ENCODE assay signal across 7 cellular contexts in the genomic region with DNA sequence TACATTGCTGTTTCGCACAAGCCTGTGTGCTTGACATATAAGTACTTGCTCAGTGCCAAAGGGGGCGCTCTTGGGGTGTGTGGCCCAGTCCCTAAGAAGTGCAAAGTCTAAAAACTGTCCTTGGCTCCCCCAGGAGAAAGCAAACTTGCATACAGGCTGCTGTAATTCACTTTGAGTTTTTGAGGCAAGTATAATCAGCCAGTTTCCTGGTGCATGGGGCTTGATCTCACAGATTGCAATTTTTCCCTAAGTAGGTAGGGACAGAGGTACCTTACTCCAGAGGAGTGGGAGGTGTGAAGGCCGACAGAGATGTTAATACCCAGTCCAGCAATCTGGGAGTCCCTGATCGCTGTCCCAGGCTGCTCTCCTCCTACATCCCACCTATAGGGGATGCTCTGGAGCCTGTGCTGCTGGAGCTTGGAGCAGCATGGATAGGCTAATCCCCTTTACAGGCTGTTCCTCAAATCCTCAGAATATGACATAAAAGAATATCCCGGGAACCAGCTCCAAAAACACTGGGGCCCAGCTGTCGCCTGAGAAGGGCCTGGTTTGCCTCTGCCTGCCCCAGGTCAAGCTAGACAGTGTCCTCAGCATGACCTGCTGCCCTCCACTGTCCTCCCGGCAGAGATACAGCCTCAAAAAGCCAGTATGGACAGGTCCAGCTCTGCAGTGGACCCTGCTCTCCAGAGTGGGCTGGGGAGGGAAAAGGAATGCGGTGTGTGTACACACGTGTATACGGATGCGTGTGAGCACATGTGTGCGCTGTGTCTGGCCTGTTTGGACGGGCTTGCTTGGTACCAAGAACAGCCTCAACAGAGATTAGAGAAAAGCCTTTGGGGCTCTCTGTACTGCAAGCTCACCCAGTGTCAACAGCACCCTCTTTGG.
DNase-seq lines count a peak whose midpoint lies in the region; ATAC-seq, FAIRE-seq and TF ChIP-seq lines count a peak whose summit lies in the region.

No MANE protein-coding gene starts in this region.

- H3F3A ChIP-seq in GM23338 (replicated peaks; ENCODE audit: low read depth), result no peaks in the 10 kb centered on the region; the same call in 1 of the 2 replicates

- H3K27ac ChIP-seq in GM23338 (ENCODE audit: low read depth), result peak overlapping the region; percentile 23; the same call in 1 of the 2 replicates
- peak overlapping the region; percentile 81 to 86 for H3K27ac ChIP-seq in esophagus (ENCODE audit: low read depth in 2 of 2, low read length in 1 of 2)
- peak overlapping the region; percentile 86 to 93 (median 88) for H3K27ac ChIP-seq in pancreas
- H3K27ac ChIP-seq in CD8-positive, alpha-beta T cell (ENCODE audit: low read depth, low read length), result no peak overlapping the region

- H3K36me3 ChIP-seq in GM23338 (ENCODE audit: insufficient read depth) (no peaks in the 10 kb centered on the region), NT2/D1 (ENCODE audit: insufficient read depth, insufficient read length, low read length) (no peaks in the 10 kb centered on the region), esophagus (ENCODE audit: control insufficient read depth in 2 of 2, insufficient read depth in 2 of 2, low read length in 1 of 2) (no peaks in the 10 kb centered on the region), pancreas (no peaks in the 10 kb centered on the region)
- no peaks in the 10 kb centered on the region for H3K36me3 ChIP-seq in CD8-positive, alpha-beta T cell (ENCODE audit: insufficient read depth, low read length)

- POLR2A ChIA-PET in CD8-positive, alpha-beta T cell (lab: Charles Lee), result no interaction called here

- peaks cover 13% of the 10 kb centered on the region for H3K27me3 Mint-ChIP-seq in GM23338 (ENCODE audit: insufficient read depth, low read depth, poor library complexity)
- H3K27me3 Mint-ChIP-seq in CD8-positive, alpha-beta T cell (ENCODE audit: low read depth), result peaks cover 2% of the 10 kb centered on the region

- 0 out of 2 replicates have a peak overlapping the region, but pooled peaks have one; percentile 17 for H3K4me2 ChIP-seq in GM23338

- TF ChIP-seq CTCF in GM23338 (conservative IDR thresholded peaks at IDR 0.05; ENCODE audit: low read depth in 2 of 2) (peak; percentile 74 to 77), pancreas (IDR thresholded peaks at IDR 0.05) (peak in 2 of 4 donors; percentile 8 to 12)
- no peak for TF ChIP-seq CTCF in CD8-positive, alpha-beta T cell (IDR thresholded peaks at IDR 0.05)

- WGBS in esophagus, 2 donors, result 35 to 52% methylated on average over 13 of the region's 13 CpGs
- WGBS in pancreas, 2 donors, result 76 to 84% methylated on average over 13 of the region's 13 CpGs

- H3K4me3 Mint-ChIP-seq in GM23338, result no peak overlapping the region
- no peak overlapping the region for H3K4me3 Mint-ChIP-seq in CD8-positive, alpha-beta T cell

- DNase-seq in GM23338 (ENCODE audit: low spot score) (peak; percentile 86), NT2/D1 (ENCODE audit: low read depth, low spot score) (peak; percentile 86), pancreas (peak in 3 of 6 donors; percentile 39 to 62 (median 48)), COR-L47 (lab: John Stamatoyannopoulos, UW) (no peak)
- no peak for DNase-seq in CD8-positive, alpha-beta T cell

- peak overlapping the region; percentile 91 for H2AFZ ChIP-seq in GM23338

- ATAC-seq in GM23338, result peak; percentile 30
- ATAC-seq in pancreas, result peak in 2 of 4 donors; percentile 8 to 15
- ATAC-seq in CD8-positive, alpha-beta T cell, result no peak
- no peak for ATAC-seq in GM19328 (IDR thresholded peaks at IDR 0.05; ENCODE audit: unreplicated experiment)

- no peaks in the 10 kb centered on the region for H3K79me2 ChIP-seq in GM23338 (replicated peaks; ENCODE audit: insufficient read depth)

- H3K9ac ChIP-seq in NT2/D1 (ENCODE audit: insufficient read length, low read depth), result peak overlapping the region; percentile 72

- no peaks in the 10 kb centered on the region for H4K20me1 ChIP-seq in GM23338 (replicated peaks; ENCODE audit: insufficient read depth)

- peak overlapping the region; percentile 56; the same call in 1 of the 2 replicates for H3K27ac Mint-ChIP-seq in GM23338
- no peak overlapping the region for H3K27ac Mint-ChIP-seq in CD8-positive, alpha-beta T cell

- H3K36me3 Mint-ChIP-seq in GM23338 (ENCODE audit: low read depth), result no peaks in the 10 kb centered on the region
- no peaks in the 10 kb centered on the region for H3K36me3 Mint-ChIP-seq in CD8-positive, alpha-beta T cell

- H3K9me3 ChIP-seq in NT2/D1 (ENCODE audit: insufficient read depth, low read length), result no peaks in the 10 kb centered on the region
- H3K9me3 ChIP-seq in esophagus (ENCODE audit: control insufficient read depth in 2 of 2, insufficient read depth in 1 of 2, low read depth in 1 of 2, low read length in 1 of 2), result no peaks in the 10 kb centered on the region
- H3K9me3 ChIP-seq in pancreas, result no peaks in the 10 kb centered on the region
- no peaks in the 10 kb centered on the region for H3K9me3 ChIP-seq in CD8-positive, alpha-beta T cell (ENCODE audit: low read length)

- CTCF ChIA-PET in CD8-positive, alpha-beta T cell (lab: Charles Lee), result interaction anchor here (1.4 kb wide), 1 partner anchor 16 kb away, joined by 3 read pairs; no protein-coding TSS in a partner anchor

- H3K9me2 ChIP-seq in GM23338 (ENCODE audit: insufficient read depth), result peaks cover under 1% of the 10 kb centered on the region

- H3K27me3 ChIP-seq in GM23338 (ENCODE audit: insufficient read depth) (no peaks in the 10 kb centered on the region), NT2/D1 (ENCODE audit: insufficient read depth, insufficient read length) (no peaks in the 10 kb centered on the region), esophagus (ENCODE audit: control insufficient read depth in 1 of 2, insufficient read depth in 2 of 2, low read length in 2 of 2) (no peaks in the 10 kb centered on the region), pancreas (no peaks in the 10 kb centered on the region)
- H3K27me3 ChIP-seq in CD8-positive, alpha-beta T cell (ENCODE audit: insufficient read depth, low read length), result no peaks in the 10 kb centered on the region

- FAIRE-seq in pancreas (lab: Jason Lieb, UNC), result no peak

- H3K9me3 Mint-ChIP-seq in GM23338, result no peaks in the 10 kb centered on the region
- no peaks in the 10 kb centered on the region for H3K9me3 Mint-ChIP-seq in CD8-positive, alpha-beta T cell

- peaks cover 57% of the 10 kb centered on the region for H3K4me1 ChIP-seq in GM23338 (ENCODE audit: insufficient read depth)
- peaks cover 34% of the 10 kb centered on the region for H3K4me1 ChIP-seq in NT2/D1 (ENCODE audit: insufficient read depth, insufficient read length)
- peaks cover 30 to 51% of the 10 kb centered on the region in 2 donors for H3K4me1 ChIP-seq in esophagus (ENCODE audit: control insufficient read depth in 2 of 2, insufficient read depth in 2 of 2, low read length in 1 of 2)
- peaks cover 58 to 66% (median 65%) of the 10 kb centered on the region in 3 donors for H3K4me1 ChIP-seq in pancreas
- H3K4me1 ChIP-seq in CD8-positive, alpha-beta T cell (ENCODE audit: insufficient read depth, low read length), result no peaks in the 10 kb centered on the region

- H3K4me1 Mint-ChIP-seq in GM23338, result peaks cover 66% of the 10 kb centered on the region
- no peaks in the 10 kb centered on the region for H3K4me1 Mint-ChIP-seq in CD8-positive, alpha-beta T cell (ENCODE audit: low read depth)

- intact Hi-C loops in pancreas (cut with DNase I), result loop anchor here in 1 of 3 donors (10.0 kb wide), 1 partner anchor 74 kb away; no protein-coding TSS in a partner anchor
- intact Hi-C loops in CD8-positive, alpha-beta T cell (cut with DNase I, micrococcal nuclease), result no loop called here

- no peak overlapping the region for H3K4me3 ChIP-seq in GM23338
- H3K4me3 ChIP-seq in NT2/D1 (ENCODE audit: insufficient read length, low read depth), result no peak overlapping the region
- no peak overlapping the region for H3K4me3 ChIP-seq in esophagus (ENCODE audit: low read depth in 1 of 2, low read length in 2 of 2)
- no peak overlapping the region for H3K4me3 ChIP-seq in pancreas
- no peak overlapping the region for H3K4me3 ChIP-seq in CD8-positive, alpha-beta T cell (ENCODE audit: low read depth, low read length)

Comparison
In these comparisons a context has a peak if more than half of its experiments do, and no peak if none do; other contexts are left out.
1. DNase-seq: peak in GM23338 (single experiment) and NT2/D1 (single experiment); none in CD8-positive, alpha-beta T cell (0 of 7) and COR-L47 (single experiment).